In genomic region chr9:3244963-3245653, GRCh38 we compare ENCODE assay signal across 11 cellular contexts.
A peak's percentile ranks its signal among the peaks of the same experiment; 100 is the strongest.
DNase-seq lines count a peak whose midpoint lies in the region; ATAC-seq lines count a peak whose summit lies in the region.
"Had no signal": no experiment of that assay in that cellular context is flagged by ENCODE, and none has a peak within 500 bp of the region (broad histone marks: within the 10 kb centered on the region; RNA-seq: fewer than 3 reads in every experiment).

No MANE protein-coding gene starts in this region.

- H3K9me3 ChIP-seq in effector memory CD4-positive, alpha-beta T cell (ENCODE audit: control insufficient read depth, low read length): no peaks in the 10 kb centered on the region

- DNase-seq in amniotic epithelial cell (ENCODE audit: low read depth) (peak; percentile 33), HUDEP-2 (lab: John Stamatoyannopoulos, UW; ENCODE audit: unreplicated experiment in 76 of 76) (no peak), middle frontal gyrus (ENCODE audit: extremely low spot score, low spot score) (no peak), retina (no peak)
- no peak for DNase-seq in effector memory CD4-positive, alpha-beta T cell
- DNase-seq: cortex of kidney, DMS 273 treated with DMSO at 0.1 percent for 48 hours had no signal

- H3K4me1 ChIP-seq in effector memory CD4-positive, alpha-beta T cell (ENCODE audit: control insufficient read depth, insufficient read depth, low read length, poor library complexity, severe bottlenecking): no peaks in the 10 kb centered on the region

- H3K36me3 ChIP-seq in effector memory CD4-positive, alpha-beta T cell (ENCODE audit: control insufficient read depth, insufficient read depth, low read length): no peaks in the 10 kb centered on the region

- no peak overlapping the region for H3K4me3 ChIP-seq in effector memory CD4-positive, alpha-beta T cell (ENCODE audit: insufficient read depth, low read depth, low read length, poor library complexity, severe bottlenecking)
- H3K4me3 ChIP-seq: SK-N-MC had no signal

- no peak overlapping the region for H3K27ac ChIP-seq in effector memory CD4-positive, alpha-beta T cell (ENCODE audit: insufficient read depth, low read length, poor library complexity, severe bottlenecking)
- H3K27ac ChIP-seq: SK-N-MC had no signal

- H3K27me3 ChIP-seq in effector memory CD4-positive, alpha-beta T cell (replicated peaks; ENCODE audit: control insufficient read depth, insufficient read depth, low read length, poor library complexity, severe bottlenecking): no peaks in the 10 kb centered on the region

- ATAC-seq in GM18502 (IDR thresholded peaks at IDR 0.05; ENCODE audit: poor library complexity, unreplicated experiment) (peak; percentile 72), GM21390 (IDR thresholded peaks at IDR 0.05; ENCODE audit: unreplicated experiment) (peak; percentile 84), HG03432 (IDR thresholded peaks at IDR 0.05; ENCODE audit: unreplicated experiment) (peak; percentile 53)
